In the genomic region with DNA sequence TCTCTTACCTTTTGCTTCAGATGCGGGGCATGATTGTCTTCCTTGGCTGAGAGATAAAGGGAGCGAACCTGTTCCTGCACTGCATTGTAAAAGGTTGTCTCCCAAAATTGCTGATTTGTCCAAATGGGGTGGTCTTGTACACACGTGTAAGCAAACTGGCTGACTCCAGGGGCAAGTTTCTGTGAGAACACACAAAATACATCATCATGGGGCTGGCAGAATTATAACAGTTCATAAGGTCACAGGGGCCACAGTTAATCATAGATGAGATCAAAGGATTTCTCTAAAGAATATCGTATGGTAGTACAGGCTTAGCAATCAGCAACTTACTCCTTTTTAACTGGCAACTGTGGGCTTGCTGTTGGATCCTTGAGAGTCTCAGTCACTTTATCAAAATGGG, we compare ENCODE assay signal across 11 cellular contexts.
DNase-seq lines count a peak whose midpoint lies in the region; TF ChIP-seq lines count a peak whose summit lies in the region.
"Had no signal": no experiment of that assay in that cellular context is flagged by ENCODE, and none has a peak within 500 bp of the region (broad histone marks: within the 10 kb centered on the region; RNA-seq: fewer than 3 reads in every experiment).

No MANE protein-coding gene starts in this region.

- no peaks in the 10 kb centered on the region for H3K27me3 Mint-ChIP-seq in activated naive CD8-positive, alpha-beta T cell
- H3K27me3 Mint-ChIP-seq in nephron (ENCODE audit: low read depth) = no peaks in the 10 kb centered on the region

- DNase-seq in G401 (ENCODE audit: low spot score) = peak; percentile 17
- no peak for DNase-seq in NCI-H526 (lab: John Stamatoyannopoulos, UW)
- DNase-seq in amniotic stem cell (lab: John Stamatoyannopoulos, UW) = no peak
- DNase-seq in OCI-M2 (lab: John Stamatoyannopoulos, UW; ENCODE audit: unreplicated experiment) = no peak
- DNase-seq: esophagus squamous epithelium, hypothalamus, left lung, NCI-H2171 treated with DMSO at 0.1 percent for 48 hours had no signal

- WGBS in HUES64 = 66% methylated on average over 4 of the region's 4 CpGs

- in situ Hi-C loops in G401 (cut with HindIII; ENCODE audit: low sequenced_read_pairs) = no loop called here

- H3K4me1 Mint-ChIP-seq in activated naive CD8-positive, alpha-beta T cell (ENCODE audit: low read depth) = peaks cover 36% of the 10 kb centered on the region
- H3K4me1 Mint-ChIP-seq in nephron = peaks cover 23% of the 10 kb centered on the region

- H3K36me3 ChIP-seq in HUES64 (ENCODE audit: insufficient read depth, low read length) = peaks cover 18% of the 10 kb centered on the region

- H3K9me3 ChIP-seq in HUES64 (ENCODE audit: insufficient read depth, low read depth, low read length) = no peaks in the 10 kb centered on the region
- H3K9me3 ChIP-seq: esophagus squamous epithelium, left lung had no signal

- H3K27me3 ChIP-seq in HUES64 (ENCODE audit: insufficient read depth, low read length) = no peaks in the 10 kb centered on the region
- H3K27me3 ChIP-seq: esophagus squamous epithelium, left lung had no signal

- H3K4me1 ChIP-seq in HUES64 (ENCODE audit: insufficient read depth, low read length) = peaks cover 40% of the 10 kb centered on the region

- H3K4me3 Mint-ChIP-seq in activated naive CD8-positive, alpha-beta T cell = peak overlapping the region; percentile 31
- H3K4me3 Mint-ChIP-seq in nephron = peak overlapping the region in 1 of 3 experiments; percentile 20

- H3K27ac ChIP-seq in HUES64 (ENCODE audit: low read depth, low read length) = peak overlapping the region; percentile 16; the same call in 1 of the 2 replicates
- H3K27ac ChIP-seq: esophagus squamous epithelium had no signal

- TF ChIP-seq CTCF in nephron (IDR thresholded peaks at IDR 0.05; ENCODE audit: unreplicated experiment in 3 of 3) = no peak

- H3K9ac ChIP-seq in HUES64 (ENCODE audit: low read depth, low read length) = no peak overlapping the region

- peaks cover 4% of the 10 kb centered on the region for H3K36me3 Mint-ChIP-seq in activated naive CD8-positive, alpha-beta T cell
- peaks cover 9% of the 10 kb centered on the region for H3K36me3 Mint-ChIP-seq in nephron (ENCODE audit: low read depth)

- H3K4me3 ChIP-seq in HUES64 (ENCODE audit: low read length) = no peak overlapping the region
- H3K4me3 ChIP-seq: esophagus squamous epithelium, left lung had no signal

- peak overlapping the region; percentile 0 for H3K27ac Mint-ChIP-seq in activated naive CD8-positive, alpha-beta T cell
- H3K27ac Mint-ChIP-seq in nephron = peak overlapping the region; percentile 82 to 94 (median 82)

- no peaks in the 10 kb centered on the region for H3K9me3 Mint-ChIP-seq in activated naive CD8-positive, alpha-beta T cell (ENCODE audit: low read depth)
- no peaks in the 10 kb centered on the region for H3K9me3 Mint-ChIP-seq in nephron
